ENCODE assay signal across 1 cellular context in the genomic region with DNA sequence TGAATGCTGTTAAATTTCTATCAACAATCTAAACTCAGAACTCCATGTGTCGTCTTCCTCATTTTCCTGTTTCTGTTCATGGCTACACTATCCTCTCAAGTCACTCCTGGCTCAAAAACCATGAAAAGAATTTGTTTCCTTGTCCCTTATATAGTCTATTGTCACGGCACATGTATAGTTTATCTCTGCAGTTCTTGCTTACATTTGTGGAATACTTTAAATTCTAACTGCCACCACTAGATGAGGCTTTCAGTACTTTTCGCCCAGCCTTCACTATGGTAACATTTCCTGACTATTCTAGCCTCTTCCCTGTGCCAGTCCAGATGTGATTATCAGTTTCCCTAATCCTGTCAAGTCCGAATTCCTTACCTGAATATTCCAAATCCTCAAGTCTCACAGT.
TF ChIP-seq lines count a peak whose summit lies in the region.

No MANE protein-coding gene starts in this region.

TF ChIP-seq in SK-N-SH treated with all-trans-retinoic acid at 6 μM for 48 hours, 23 proteins besides CTCF, POLR2A, EP300 and RAD21 (continued from another document):
- TF ChIP-seq, protein P1, sequence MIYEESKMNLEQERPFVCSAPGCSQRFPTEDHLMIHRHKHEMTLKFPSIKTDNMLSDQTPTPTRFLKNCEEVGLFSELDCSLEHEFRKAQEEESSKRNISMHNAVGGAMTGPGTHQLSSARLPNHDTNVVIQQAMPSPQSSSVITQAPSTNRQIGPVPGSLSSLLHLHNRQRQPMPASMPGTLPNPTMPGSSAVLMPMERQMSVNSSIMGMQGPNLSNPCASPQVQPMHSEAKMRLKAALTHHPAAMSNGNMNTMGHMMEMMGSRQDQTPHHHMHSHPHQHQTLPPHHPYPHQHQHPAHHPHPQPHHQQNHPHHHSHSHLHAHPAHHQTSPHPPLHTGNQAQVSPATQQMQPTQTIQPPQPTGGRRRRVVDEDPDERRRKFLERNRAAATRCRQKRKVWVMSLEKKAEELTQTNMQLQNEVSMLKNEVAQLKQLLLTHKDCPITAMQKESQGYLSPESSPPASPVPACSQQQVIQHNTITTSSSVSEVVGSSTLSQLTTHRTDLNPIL (CRISPR knock-in tag; IDR thresholded peaks at IDR 0.05; ENCODE audit: low read depth): no peak
- TF ChIP-seq BACH2 (CRISPR knock-in tag; IDR thresholded peaks at IDR 0.05; ENCODE audit: borderline replicate concordance) (no peak), ISL1 (CRISPR knock-in tag; IDR thresholded peaks at IDR 0.05) (no peak), CSDC2 (CRISPR knock-in tag; IDR thresholded peaks at IDR 0.05) (no peak), ZNF565 (CRISPR knock-in tag; conservative IDR thresholded peaks at IDR 0.05; ENCODE audit: low read depth) (no peak), ARNTL (CRISPR knock-in tag; IDR thresholded peaks at IDR 0.05; ENCODE audit: borderline replicate concordance, low read depth) (no peak), ZFP30 (CRISPR knock-in tag; IDR thresholded peaks at IDR 0.05) (no peak), ZNF70 (CRISPR knock-in tag; IDR thresholded peaks at IDR 0.05) (no peak), OSR1 (CRISPR knock-in tag; IDR thresholded peaks at IDR 0.05) (no peak), PPARA (CRISPR knock-in tag; IDR thresholded peaks at IDR 0.05; ENCODE audit: borderline replicate concordance) (no peak), SNAI2 (CRISPR knock-in tag; IDR thresholded peaks at IDR 0.05) (no peak), ZC3H10 (CRISPR knock-in tag; IDR thresholded peaks at IDR 0.05) (no peak), GLIS3 (CRISPR knock-in tag; IDR thresholded peaks at IDR 0.05) (no peak), TCF4 (CRISPR knock-in tag; IDR thresholded peaks at IDR 0.05; ENCODE audit: borderline replicate concordance) (no peak), ESRRG (CRISPR knock-in tag; IDR thresholded peaks at IDR 0.05) (no peak)
- TF ChIP-seq, protein P2, sequence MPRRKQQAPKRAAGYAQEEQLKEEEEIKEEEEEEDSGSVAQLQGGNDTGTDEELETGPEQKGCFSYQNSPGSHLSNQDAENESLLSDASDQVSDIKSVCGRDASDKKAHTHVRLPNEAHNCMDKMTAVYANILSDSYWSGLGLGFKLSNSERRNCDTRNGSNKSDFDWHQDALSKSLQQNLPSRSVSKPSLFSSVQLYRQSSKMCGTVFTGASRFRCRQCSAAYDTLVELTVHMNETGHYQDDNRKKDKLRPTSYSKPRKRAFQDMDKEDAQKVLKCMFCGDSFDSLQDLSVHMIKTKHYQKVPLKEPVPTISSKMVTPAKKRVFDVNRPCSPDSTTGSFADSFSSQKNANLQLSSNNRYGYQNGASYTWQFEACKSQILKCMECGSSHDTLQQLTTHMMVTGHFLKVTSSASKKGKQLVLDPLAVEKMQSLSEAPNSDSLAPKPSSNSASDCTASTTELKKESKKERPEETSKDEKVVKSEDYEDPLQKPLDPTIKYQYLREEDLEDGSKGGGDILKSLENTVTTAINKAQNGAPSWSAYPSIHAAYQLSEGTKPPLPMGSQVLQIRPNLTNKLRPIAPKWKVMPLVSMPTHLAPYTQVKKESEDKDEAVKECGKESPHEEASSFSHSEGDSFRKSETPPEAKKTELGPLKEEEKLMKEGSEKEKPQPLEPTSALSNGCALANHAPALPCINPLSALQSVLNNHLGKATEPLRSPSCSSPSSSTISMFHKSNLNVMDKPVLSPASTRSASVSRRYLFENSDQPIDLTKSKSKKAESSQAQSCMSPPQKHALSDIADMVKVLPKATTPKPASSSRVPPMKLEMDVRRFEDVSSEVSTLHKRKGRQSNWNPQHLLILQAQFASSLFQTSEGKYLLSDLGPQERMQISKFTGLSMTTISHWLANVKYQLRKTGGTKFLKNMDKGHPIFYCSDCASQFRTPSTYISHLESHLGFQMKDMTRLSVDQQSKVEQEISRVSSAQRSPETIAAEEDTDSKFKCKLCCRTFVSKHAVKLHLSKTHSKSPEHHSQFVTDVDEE (CRISPR knock-in tag; IDR thresholded peaks at IDR 0.05): no peak
- TF ChIP-seq, protein P3, sequence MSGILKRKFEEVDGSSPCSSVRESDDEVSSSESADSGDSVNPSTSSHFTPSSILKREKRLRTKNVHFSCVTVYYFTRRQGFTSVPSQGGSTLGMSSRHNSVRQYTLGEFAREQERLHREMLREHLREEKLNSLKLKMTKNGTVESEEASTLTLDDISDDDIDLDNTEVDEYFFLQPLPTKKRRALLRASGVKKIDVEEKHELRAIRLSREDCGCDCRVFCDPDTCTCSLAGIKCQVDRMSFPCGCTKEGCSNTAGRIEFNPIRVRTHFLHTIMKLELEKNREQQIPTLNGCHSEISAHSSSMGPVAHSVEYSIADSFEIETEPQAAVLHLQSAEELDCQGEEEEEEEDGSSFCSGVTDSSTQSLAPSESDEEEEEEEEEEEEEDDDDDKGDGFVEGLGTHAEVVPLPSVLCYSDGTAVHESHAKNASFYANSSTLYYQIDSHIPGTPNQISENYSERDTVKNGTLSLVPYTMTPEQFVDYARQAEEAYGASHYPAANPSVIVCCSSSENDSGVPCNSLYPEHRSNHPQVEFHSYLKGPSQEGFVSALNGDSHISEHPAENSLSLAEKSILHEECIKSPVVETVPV (CRISPR knock-in tag; IDR thresholded peaks at IDR 0.05): no peak
